In genomic region chr2:85745619-85746018, GRCh38 we compare ENCODE assay signal across 16 cellular contexts. TPM values are rescaled to one million over a fixed set of nuclear protein-coding genes. Genes with fewer than 3 reads are reported as not detected.
DNase-seq lines count a peak whose midpoint lies in the region; ATAC-seq and TF ChIP-seq lines count a peak whose summit lies in the region.
"Had no signal": no experiment of that assay in that cellular context is flagged by ENCODE, and none has a peak within 500 bp of the region (broad histone marks: within the 10 kb centered on the region; RNA-seq: fewer than 3 reads in every experiment).

No MANE protein-coding gene starts in this region.

- WGBS in neuronal stem cell (ENCODE audit: extremely low coverage in 2 of 2, insufficient read length in 2 of 2, insufficient replicate concordance in 1 of 2), 2 donors, result no CpG with 5 or more reads among the region's 8 CpGs
- WGBS in tibial nerve, 2 donors, result 12 to 32% methylated on average over 8 of the region's 8 CpGs

- no peak overlapping the region for H3K14ac ChIP-seq in neuronal stem cell (ENCODE audit: low read length)

- H2BK5ac ChIP-seq in neuronal stem cell (ENCODE audit: low read length), result no peak overlapping the region

- H3K4me2 ChIP-seq in neuronal stem cell (ENCODE audit: insufficient read depth, low read length, poor library complexity, severe bottlenecking), result no peak overlapping the region

- no peak for TF ChIP-seq EP300 in tibial nerve (IDR thresholded peaks at IDR 0.05)

- no peak overlapping the region for H4K8ac ChIP-seq in neuronal stem cell (ENCODE audit: low read depth, low read length)

- H3K4me1 ChIP-seq in RWPE2 (ENCODE audit: insufficient read depth, poor library complexity, severe bottlenecking) (peaks cover 19% of the 10 kb centered on the region), duodenal mucosa (ENCODE audit: control insufficient read depth in 1 of 2, insufficient read depth in 2 of 2, low read length in 2 of 2) (peaks cover 23 to 35% of the 10 kb centered on the region in 2 donors), neuronal stem cell (ENCODE audit: control insufficient read depth in 2 of 2, insufficient read depth in 1 of 2, low read depth in 1 of 2, low read length in 2 of 2) (peaks cover 21 to 30% of the 10 kb centered on the region in 2 donors), tibial nerve (peaks cover 22 to 98% (median 75%) of the 10 kb centered on the region in 4 donors)

- H3K27me3 ChIP-seq in RWPE2 (ENCODE audit: insufficient read depth, poor library complexity, severe bottlenecking) (peaks cover 2% of the 10 kb centered on the region), duodenal mucosa (ENCODE audit: control insufficient read depth in 1 of 2, insufficient read depth in 2 of 2, low read length in 2 of 2) (peaks cover 8 to 10% of the 10 kb centered on the region in 2 donors), neuronal stem cell (ENCODE audit: control insufficient read depth in 3 of 3, insufficient read depth in 3 of 3, low read depth in 1 of 3, low read length in 3 of 3) (peaks cover 0 to under 1% (median 0%) of the 10 kb centered on the region in 3 experiments), tibial nerve (no peaks in the 10 kb centered on the region)

- ATAC-seq in RWPE2 (ENCODE audit: low read depth) (no peak), HG02840 (IDR thresholded peaks at IDR 0.05; ENCODE audit: low FRiP score, unreplicated experiment) (no peak), GM21526 (IDR thresholded peaks at IDR 0.05; ENCODE audit: low FRiP score, unreplicated experiment) (no peak)

- TF ChIP-seq POLR2A in tibial nerve (IDR thresholded peaks at IDR 0.05), result no peak

- DNase-seq in RWPE2 (ENCODE audit: low spot score) (peak; percentile 19), neuronal stem cell (ENCODE audit: low spot score) (no peak), tibial nerve (ENCODE audit: low spot score in 2 of 2) (no peak)
- DNase-seq in stimulated activated naive CD4-positive, alpha-beta T cell treated with Interleukin-2 at 50 U/mL for 16 hours (lab: John Stamatoyannopoulos, UW), result no peak
- DNase-seq: activated gamma-delta T cell treated with Interleukin-2 at 50 U/mL for 16 hours; CD4-positive, alpha-beta memory T cell; H7; Kasumi-1; NCI-H187 treated with DMSO at 0.1 percent for 48 hours; NCI-H69; SHP77 had no signal

- no peak overlapping the region for H2BK15ac ChIP-seq in neuronal stem cell (ENCODE audit: low read length)

- H2BK12ac ChIP-seq in neuronal stem cell (ENCODE audit: low read length), result no peak overlapping the region

- H3K79me1 ChIP-seq in neuronal stem cell (ENCODE audit: low read depth, low read length), result no peaks in the 10 kb centered on the region

- no peak overlapping the region for H3K27ac ChIP-seq in RWPE2 (ENCODE audit: poor library complexity, severe bottlenecking)
- H3K27ac ChIP-seq in duodenal mucosa (ENCODE audit: low read depth, low read length), result peak overlapping the region; percentile 22
- no peak overlapping the region for H3K27ac ChIP-seq in neuronal stem cell (replicated peaks; ENCODE audit: low read length)
- peak overlapping the region; percentile 83 to 96 (median 94) for H3K27ac ChIP-seq in tibial nerve

- H2BK120ac ChIP-seq in neuronal stem cell (ENCODE audit: low read depth, low read length), result no peak overlapping the region

- no peak overlapping the region for H4K91ac ChIP-seq in neuronal stem cell (ENCODE audit: low read depth, low read length, poor library complexity)

- H3K36me3 ChIP-seq in RWPE2 (ENCODE audit: low read depth) (no peaks in the 10 kb centered on the region), duodenal mucosa (ENCODE audit: control insufficient read depth in 1 of 2, insufficient read depth in 2 of 2, low read length in 2 of 2) (no peaks in the 10 kb centered on the region), neuronal stem cell (replicated peaks in 1 of 2; ENCODE audit: control insufficient read depth in 2 of 2, insufficient read depth in 2 of 2, low read length in 2 of 2) (no peaks in the 10 kb centered on the region), tibial nerve (no peaks in the 10 kb centered on the region)

- H3K23ac ChIP-seq in neuronal stem cell (ENCODE audit: low read depth, low read length, poor library complexity), result no peak overlapping the region

- H3K9ac ChIP-seq in duodenal mucosa (ENCODE audit: low read depth in 1 of 2, low read length in 2 of 2) (peak overlapping the region in 1 of 2 donors; percentile 7), neuronal stem cell (ENCODE audit: low read depth, low read length, poor library complexity) (no peak overlapping the region)

- no peak overlapping the region for H2AK5ac ChIP-seq in neuronal stem cell (ENCODE audit: low read depth, low read length)

- H2AFZ ChIP-seq in neuronal stem cell (ENCODE audit: low read length), result peak overlapping the region; percentile 69

- H3K4me3 ChIP-seq in RWPE2 (ENCODE audit: severe bottlenecking) (no peak overlapping the region), duodenal mucosa (ENCODE audit: low read depth in 1 of 2, low read length in 2 of 2) (no peak overlapping the region), neuronal stem cell (ENCODE audit: low read length in 2 of 2) (no peak overlapping the region), tibial nerve (peak overlapping the region in 3 of 4 donors; percentile 15 to 26 (median 24))

- peak overlapping the region; percentile 11 for H3K18ac ChIP-seq in neuronal stem cell (ENCODE audit: low read length)

- TF ChIP-seq CTCF in RWPE2 (IDR thresholded peaks at IDR 0.05; ENCODE audit: poor library complexity, severe bottlenecking) (no peak), tibial nerve (IDR thresholded peaks at IDR 0.05) (no peak)

- H3K4ac ChIP-seq in neuronal stem cell (ENCODE audit: low read length), result no peak overlapping the region

- H3K9me3 ChIP-seq in RWPE2 (ENCODE audit: severe bottlenecking) (no peaks in the 10 kb centered on the region), duodenal mucosa (ENCODE audit: control insufficient read depth in 1 of 2, low read length in 2 of 2) (no peaks in the 10 kb centered on the region), neuronal stem cell (replicated peaks in 1 of 2; ENCODE audit: control insufficient read depth in 2 of 2, insufficient read depth in 1 of 2, low read depth in 1 of 2, low read length in 2 of 2) (peaks cover 0 to 3% of the 10 kb centered on the region in 2 donors), tibial nerve (no peaks in the 10 kb centered on the region)

RNA-seq across cellular contexts. Expression of gene ATOH8, which starts 8.2 kb away (rescaled TPM):
- 1.8 TPM for polyA plus RNA-seq in neuronal stem cell (2013, experiment 1 of 2)
- 1.6 TPM for polyA plus RNA-seq in neuronal stem cell (2013, experiment 2 of 2)
- total RNA-seq in tibial nerve, result 100 to 1,000 TPM in 3 of 4 donors, 10 to 100 TPM in 1; 98.0 to 170 (median 119) TPM
- total RNA-seq: CD4-positive, alpha-beta memory T cell had no signal
- polyA plus RNA-seq: CD4-positive, alpha-beta memory T cell had no signal

RNA-seq across cellular contexts. Expression of gene GNLY, which starts 51.5 kb away (rescaled TPM):
- polyA plus RNA-seq in neuronal stem cell (2013, experiment 1 of 2), result 0.24 TPM
- 0.06 TPM for polyA plus RNA-seq in neuronal stem cell (2013, experiment 2 of 2)
- 1 to 10 TPM in 1 of 4 donors, under 1 TPM in 2, not detected in 1; 0.63 to 4.2 (median 0.98) TPM for total RNA-seq in tibial nerve
- total RNA-seq: bronchial epithelial cell, endothelial cell of umbilical vein, H7 had no signal
- polyA plus RNA-seq: endothelial cell of umbilical vein had no signal

Comparison
In these comparisons a context has a peak if more than half of its experiments do, and no peak if none do; other contexts are left out.
1. H3K27ac ChIP-seq: peak in duodenal mucosa (single experiment) and tibial nerve (4 of 4); none in RWPE2 (single experiment) and neuronal stem cell (single experiment).
2. H3K4me3 ChIP-seq: peak in tibial nerve (3 of 4); none in RWPE2 (single experiment), duodenal mucosa (0 of 2) and neuronal stem cell (0 of 2).